ENCODE assay signal across 14 cellular contexts in genomic region chr13:35888327-35888940, GRCh38.
A peak's percentile ranks its signal among the peaks of the same experiment; 100 is the strongest.
DNase-seq lines count a peak whose midpoint lies in the region; ATAC-seq and TF ChIP-seq lines count a peak whose summit lies in the region.
"Had no signal": no experiment of that assay in that cellular context is flagged by ENCODE, and none has a peak within 500 bp of the region (broad histone marks: within the 10 kb centered on the region; RNA-seq: fewer than 3 reads in every experiment).

No MANE protein-coding gene starts in this region.

- DNase-seq in DMS 273 (lab: John Stamatoyannopoulos, UW; ENCODE audit: unreplicated experiment): peak; percentile 75
- DNase-seq in NCI-H1436 treated with DMSO at 0.1 percent for 48 hours (lab: John Stamatoyannopoulos, UW): peak; percentile 3
- DNase-seq in NCI-H82 (lab: John Stamatoyannopoulos, UW): peak; percentile 38
- DNase-seq in fibroblast of peridontal ligament (ENCODE audit: extremely low read depth): peak; percentile 27
- DNase-seq in posterior vena cava (ENCODE audit: low spot score): no peak
- DNase-seq in glomerular visceral epithelial cell (ENCODE audit: extremely low spot score): no peak
- no peak for DNase-seq in right lobe of liver
- DNase-seq: activated naive CD4-positive, alpha-beta T cell treated with Interleukin-2 at 50 U/mL for 16 hours; DND-41; stimulated activated CD4-positive, alpha-beta T cell treated with anti-CD3 and anti-CD28 coated beads, Interleukin-2, amount 100 ng/mL, for 24 hours had no signal

- no peak for TF ChIP-seq CTCF in right lobe of liver (IDR thresholded peaks at IDR 0.05)

- no peaks in the 10 kb centered on the region for H3K27me3 ChIP-seq in right lobe of liver
- H3K27me3 ChIP-seq: esophagus muscularis mucosa, vagina had no signal

- TF ChIP-seq POLR2A in right lobe of liver (IDR thresholded peaks at IDR 0.05): no peak

- no peak overlapping the region for H3K4me3 ChIP-seq in right lobe of liver
- H3K4me3 ChIP-seq: esophagus muscularis mucosa, vagina had no signal

- H3K4me1 ChIP-seq in right lobe of liver: peaks cover 0 to 11% (median 2%) of the 10 kb centered on the region in 4 donors
- H3K4me1 ChIP-seq: vagina had no signal

- H3K36me3 ChIP-seq in right lobe of liver: no peaks in the 10 kb centered on the region
- H3K36me3 ChIP-seq: esophagus muscularis mucosa, vagina had no signal

- ATAC-seq in HG03108 (IDR thresholded peaks at IDR 0.05; ENCODE audit: unreplicated experiment) (no peak), right lobe of liver (no peak)
- ATAC-seq: stimulated activated memory B cell treated with anti-CD40 and anti-IgM and Interleukin-4, amounts not matched to agents 10 μg/mL and 1 μg/mL and 100 μg/mL, for 72 hours had no signal

- H3K9me3 ChIP-seq in right lobe of liver: no peaks in the 10 kb centered on the region
- H3K9me3 ChIP-seq: esophagus muscularis mucosa, vagina had no signal

- H3K27ac ChIP-seq in right lobe of liver: no peak overlapping the region
- H3K27ac ChIP-seq: vagina had no signal

- WGBS in right lobe of liver (ENCODE audit: insufficient coverage, low coverage, low lambda C conversion rate, missing lambda C conversion rate): 13% methylated on average over 3 of the region's 3 CpGs

- intact Hi-C loops in posterior vena cava (cut with DNase I): no loop called here
- intact Hi-C loops in right lobe of liver (cut with DNase I): no loop called here

Comparison
In these comparisons a context has a peak if more than half of its experiments do, and no peak if none do; other contexts are left out.
1. DNase-seq: peak in DMS 273 (single experiment), NCI-H1436 treated with DMSO at 0.1 percent for 48 hours (single experiment), NCI-H82 (single experiment) and fibroblast of peridontal ligament (single experiment); none in posterior vena cava (single experiment), glomerular visceral epithelial cell (single experiment) and right lobe of liver (0 of 3).